In genomic region chr1:61539720-61540462, GRCh38 we compare ENCODE assay signal across 1 cellular context.
TF ChIP-seq lines count a peak whose summit lies in the region.

No MANE protein-coding gene starts in this region.

TF ChIP-seq in H1, 55 proteins besides CTCF, POLR2A, EP300 and RAD21:
- 0 out of 2 replicates have a peak, but pooled peaks have one; percentile 63 for TF ChIP-seq KDM1A (IDR thresholded peaks at IDR 0.05; ENCODE audit: borderline replicate concordance, low read length)
- no peak for TF ChIP-seq SUZ12 (IDR thresholded peaks at IDR 0.05; ENCODE audit: low read length)
- no peak for TF ChIP-seq BACH1 (IDR thresholded peaks at IDR 0.05; ENCODE audit: low read length)
